ENCODE assay signal across 26 cellular contexts in genomic region chr22:24008022-24008283, GRCh38. TPM values are rescaled to one million over a fixed set of nuclear protein-coding genes. Genes with fewer than 3 reads are reported as not detected.
"Had no signal": no experiment of that assay in that cellular context is flagged by ENCODE, and none has a peak within 500 bp of the region (broad histone marks: within the 10 kb centered on the region; RNA-seq: fewer than 3 reads in every experiment).

No MANE protein-coding gene starts in this region.

- H3K27me3 ChIP-seq: heart left ventricle, ovary, right atrium auricular region, suprapubic skin, tibial artery, upper lobe of right lung, vagina had no signal

- H3K4me3 ChIP-seq: heart left ventricle, ovary, right atrium auricular region, suprapubic skin, tibial artery, upper lobe of right lung, vagina had no signal

- H3K36me3 ChIP-seq: heart left ventricle, ovary, right atrium auricular region, suprapubic skin, tibial artery, upper lobe of right lung, vagina had no signal

- H3K9me3 ChIP-seq: heart left ventricle, ovary, right atrium auricular region, suprapubic skin, tibial artery, upper lobe of right lung, vagina had no signal

- H3K27ac ChIP-seq: heart left ventricle, ovary, right atrium auricular region, suprapubic skin, tibial artery, upper lobe of right lung, vagina had no signal

- ATAC-seq: esophagus mucosa; heart left ventricle; naive thymus-derived CD4-positive, alpha-beta T cell; stimulated activated effector memory CD8-positive, alpha-beta T cell treated with anti-CD3 and anti-CD28 coated beads, Interleukin-12 subunit alpha, Interleukin-12 subunit beta, amount 100 ng/mL, for 72 hours; stimulated activated naive CD8-positive, alpha-beta T cell treated with anti-CD3 and anti-CD28 coated beads, Interleukin-15, Interleukin-2, amounts not matched to agents 100 U/mL and 50 U/mL, for 24 hours; upper lobe of right lung had no signal

- DNase-seq: cortex of kidney; effector memory CD4-positive, alpha-beta T cell; heart left ventricle; hippocampal formation; kidney glomerular epithelial cell; naive thymus-derived CD4-positive, alpha-beta T cell; ovary; stimulated activated CD4-positive, alpha-beta T cell treated with anti-CD3 and anti-CD28 coated beads, Interleukin-4, amount 100 ng/mL, for 1 hour; stimulated activated CD8-positive, alpha-beta memory T cell treated with anti-CD3 and anti-CD28 coated beads, Interleukin-4, amount 100 ng/mL, for 48 hours; stimulated activated naive CD8-positive, alpha-beta T cell treated with anti-CD3 and anti-CD28 coated beads, Interleukin-15, Interleukin-2, amounts not matched to agents 100 U/mL and 50 U/mL, for 24 hours; tibial artery; upper lobe of right lung had no signal

RNA-seq across cellular contexts. Expression of gene GSTT4, which starts 2.7 kb away (rescaled TPM):
- total RNA-seq: esophagus mucosa; fibroblast of lung; frontal cortex; glomerular endothelial cell; heart left ventricle; liver; lung microvascular endothelial cell; mesenteric fat pad; mononuclear cell; naive thymus-derived CD4-positive, alpha-beta T cell; ovary; posterior vena cava; right atrium auricular region; suprapubic skin; upper lobe of right lung; vagina had no signal
- polyA plus RNA-seq: fibroblast of lung; heart left ventricle; liver; naive thymus-derived CD4-positive, alpha-beta T cell; neural cell; ovary had no signal

RNA-seq across cellular contexts. Expression of gene GSTT2, which starts 28.0 kb away (rescaled TPM):
- total RNA-seq: mesenteric fat pad; mononuclear cell; naive thymus-derived CD4-positive, alpha-beta T cell; vagina had no signal
- polyA plus RNA-seq: naive thymus-derived CD4-positive, alpha-beta T cell; neural cell had no signal

RNA-seq across cellular contexts. Expression of gene DDTL, which starts 41.3 kb away (rescaled TPM):
- total RNA-seq: vagina had no signal
